ENCODE assay signal across 3 cellular contexts in genomic region chr6:24678792-24679352, GRCh38. TPM values are rescaled to one million over a fixed set of nuclear protein-coding genes. Genes with fewer than 3 reads are reported as not detected.
"Had no signal": no experiment of that assay in that cellular context is flagged by ENCODE, and none has a peak within 500 bp of the region (broad histone marks: within the 10 kb centered on the region; RNA-seq: fewer than 3 reads in every experiment).

No MANE protein-coding gene starts in this region.

RNA-seq across cellular contexts. Expression of gene KIAA0319, which starts 32.9 kb away (rescaled TPM):
- total RNA-seq: HT1080, IMR-90, K562 had no signal
- polyA plus RNA-seq: IMR-90 had no signal
